ENCODE assay signal across 15 cellular contexts in genomic region chr2:190819835-190820234, GRCh38.
DNase-seq lines count a peak whose midpoint lies in the region; ATAC-seq and TF ChIP-seq lines count a peak whose summit lies in the region.
"Had no signal": no experiment of that assay in that cellular context is flagged by ENCODE, and none has a peak within 500 bp of the region (broad histone marks: within the 10 kb centered on the region; RNA-seq: fewer than 3 reads in every experiment).

No MANE protein-coding gene starts in this region.

- intact Hi-C loops in activated CD8-positive, alpha-beta T cell treated with anti-CD3 and anti-CD28 coated beads for 36 hours (cut with micrococcal nuclease): no loop called here
- intact Hi-C loops in activated T-helper 2 cell treated with anti-CD3 and anti-CD28 coated beads, Interferon-gamma antibody, Interleukin-2, Interleukin-4, amounts not matched to agents 10 μg/mL and 5 μg/mL and 100 μg/mL, durations not matched to agents 14 hours and 24 hours and 36 hours (cut with micrococcal nuclease): no loop called here

- no peaks in the 10 kb centered on the region for H3K27me3 Mint-ChIP-seq in activated CD8-positive, alpha-beta T cell treated with anti-CD3 and anti-CD28 coated beads for 36 hours
- no peaks in the 10 kb centered on the region for H3K27me3 Mint-ChIP-seq in activated T-helper 2 cell treated with anti-CD3 and anti-CD28 coated beads, Interferon-gamma antibody, Interleukin-2, Interleukin-4, amounts not matched to agents 10 μg/mL and 5 μg/mL and 100 μg/mL, durations not matched to agents 14 hours and 24 hours and 36 hours (ENCODE audit: low read depth)
- H3K27me3 Mint-ChIP-seq: activated T-cell treated with anti-CD3 and anti-CD28 coated beads, Interleukin-2, amount 50 U/mL, for 24 hours had no signal

- no peak for ATAC-seq in activated CD8-positive, alpha-beta T cell treated with anti-CD3 and anti-CD28 coated beads for 36 hours

- POLR2A ChIA-PET in activated CD8-positive, alpha-beta T cell treated with anti-CD3 and anti-CD28 coated beads for 36 hours (lab: Charles Lee): interaction anchor here (0.8 kb wide), 1 partner anchor 73 kb away, joined by 3 read pairs; no protein-coding TSS in a partner anchor

- no peaks in the 10 kb centered on the region for H3K9me3 Mint-ChIP-seq in activated CD8-positive, alpha-beta T cell treated with anti-CD3 and anti-CD28 coated beads for 36 hours
- H3K9me3 Mint-ChIP-seq in activated T-helper 2 cell treated with anti-CD3 and anti-CD28 coated beads, Interferon-gamma antibody, Interleukin-2, Interleukin-4, amounts not matched to agents 10 μg/mL and 5 μg/mL and 100 μg/mL, durations not matched to agents 14 hours and 24 hours and 36 hours: peaks cover 17% of the 10 kb centered on the region

- CTCF ChIA-PET in activated CD8-positive, alpha-beta T cell treated with anti-CD3 and anti-CD28 coated beads for 36 hours (lab: Charles Lee): interaction anchor here (1.0 to 1.4 kb wide), 3 partner anchors 31 to 440 kb away, joined by 4 read pairs; no protein-coding TSS in a partner anchor

- DNase-seq in COLO829 (ENCODE audit: low spot score): peak; percentile 53
- DNase-seq in NCI-H524 (lab: John Stamatoyannopoulos, UW): peak; percentile 60 to 81
- DNase-seq in fibroblast of gingiva (ENCODE audit: low read depth): peak; percentile 78
- peak; percentile 69 for DNase-seq in myocyte (ENCODE audit: low read depth)
- no peak for DNase-seq in NCI-H2081 (lab: John Stamatoyannopoulos, UW)
- no peak for DNase-seq in NCI-H748 treated with DMSO at 0.1 percent for 48 hours (lab: John Stamatoyannopoulos, UW)
- DNase-seq in activated CD8-positive, alpha-beta T cell treated with anti-CD3 and anti-CD28 coated beads for 36 hours: no peak
- DNase-seq in activated T-helper 2 cell treated with anti-CD3 and anti-CD28 coated beads, Interferon-gamma antibody, Interleukin-2, Interleukin-4, amounts not matched to agents 10 μg/mL and 5 μg/mL and 100 μg/mL, durations not matched to agents 14 hours and 24 hours and 36 hours (ENCODE audit: low spot score): no peak
- DNase-seq: activated CD4-positive, CD25-positive, alpha-beta regulatory T cell; activated T-cell treated with anti-CD3 and anti-CD28 coated beads, Interleukin-2, amount 50 U/mL, for 24 hours; aorta; Caco-2; NCI-H526; retina; substantia nigra had no signal

- H3K36me3 Mint-ChIP-seq in activated CD8-positive, alpha-beta T cell treated with anti-CD3 and anti-CD28 coated beads for 36 hours (ENCODE audit: low read depth): no peaks in the 10 kb centered on the region
- H3K36me3 Mint-ChIP-seq in activated T-helper 2 cell treated with anti-CD3 and anti-CD28 coated beads, Interferon-gamma antibody, Interleukin-2, Interleukin-4, amounts not matched to agents 10 μg/mL and 5 μg/mL and 100 μg/mL, durations not matched to agents 14 hours and 24 hours and 36 hours (ENCODE audit: low read depth): no peaks in the 10 kb centered on the region

- H3K4me3 Mint-ChIP-seq in activated CD8-positive, alpha-beta T cell treated with anti-CD3 and anti-CD28 coated beads for 36 hours: no peak overlapping the region
- no peak overlapping the region for H3K4me3 Mint-ChIP-seq in activated T-helper 2 cell treated with anti-CD3 and anti-CD28 coated beads, Interferon-gamma antibody, Interleukin-2, Interleukin-4, amounts not matched to agents 10 μg/mL and 5 μg/mL and 100 μg/mL, durations not matched to agents 14 hours and 24 hours and 36 hours (ENCODE audit: low read depth)
- H3K4me3 Mint-ChIP-seq: activated T-cell treated with anti-CD3 and anti-CD28 coated beads, Interleukin-2, amount 50 U/mL, for 24 hours had no signal

- H3K4me1 Mint-ChIP-seq in activated CD8-positive, alpha-beta T cell treated with anti-CD3 and anti-CD28 coated beads for 36 hours (ENCODE audit: low read depth): no peaks in the 10 kb centered on the region
- no peaks in the 10 kb centered on the region for H3K4me1 Mint-ChIP-seq in activated T-helper 2 cell treated with anti-CD3 and anti-CD28 coated beads, Interferon-gamma antibody, Interleukin-2, Interleukin-4, amounts not matched to agents 10 μg/mL and 5 μg/mL and 100 μg/mL, durations not matched to agents 14 hours and 24 hours and 36 hours (ENCODE audit: low read depth)

- no peak for TF ChIP-seq CTCF in activated CD8-positive, alpha-beta T cell treated with anti-CD3 and anti-CD28 coated beads for 36 hours (IDR thresholded peaks at IDR 0.05)

- no peak overlapping the region for H3K27ac Mint-ChIP-seq in activated CD8-positive, alpha-beta T cell treated with anti-CD3 and anti-CD28 coated beads for 36 hours
- H3K27ac Mint-ChIP-seq in activated T-helper 2 cell treated with anti-CD3 and anti-CD28 coated beads, Interferon-gamma antibody, Interleukin-2, Interleukin-4, amounts not matched to agents 10 μg/mL and 5 μg/mL and 100 μg/mL, durations not matched to agents 14 hours and 24 hours and 36 hours: no peak overlapping the region
- H3K27ac Mint-ChIP-seq: activated T-cell treated with anti-CD3 and anti-CD28 coated beads, Interleukin-2, amount 50 U/mL, for 24 hours had no signal

Comparison
In these comparisons a context has a peak if more than half of its experiments do, and no peak if none do; other contexts are left out.
1. DNase-seq: peak in COLO829 (single experiment), NCI-H524 (2 of 2), fibroblast of gingiva (single experiment) and myocyte (single experiment); none in NCI-H2081 (0 of 2), NCI-H748 treated with DMSO at 0.1 percent for 48 hours (single experiment), activated CD8-positive, alpha-beta T cell treated with anti-CD3 and anti-CD28 coated beads for 36 hours (single experiment) and activated T-helper 2 cell treated with anti-CD3 and anti-CD28 coated beads, Interferon-gamma antibody, Interleukin-2, Interleukin-4, amounts not matched to agents 10 μg/mL and 5 μg/mL and 100 μg/mL, durations not matched to agents 14 hours and 24 hours and 36 hours (single experiment).